14 cellular contexts compared by ENCODE assay signal in genomic region chr4:26931451-26931850, GRCh38.
DNase-seq lines count a peak whose midpoint lies in the region; ATAC-seq and TF ChIP-seq lines count a peak whose summit lies in the region.
"Had no signal": no experiment of that assay in that cellular context is flagged by ENCODE, and none has a peak within 500 bp of the region (broad histone marks: within the 10 kb centered on the region; RNA-seq: fewer than 3 reads in every experiment).

No MANE protein-coding gene starts in this region.

- no peaks in the 10 kb centered on the region for H3K9me3 Mint-ChIP-seq in natural killer cell
- H3K9me3 Mint-ChIP-seq in natural killer cell treated with Interleukin-12 subunit alpha and Interleukin-12 subunit beta and Interleukin-15 and Interleukin-18, amount 100 ng/mL, for 72 hours, result no peaks in the 10 kb centered on the region
- H3K9me3 Mint-ChIP-seq: CD4-positive, CD25-positive, alpha-beta regulatory T cell had no signal

- DNase-seq in NCI-H2029 (lab: John Stamatoyannopoulos, UW), result peak; percentile 26
- no peak for DNase-seq in NCI-H2029 treated with DMSO at 0.1 percent for 48 hours (lab: John Stamatoyannopoulos, UW)
- no peak for DNase-seq in natural killer cell
- no peak for DNase-seq in natural killer cell treated with Interleukin-12 subunit alpha and Interleukin-12 subunit beta and Interleukin-15 and Interleukin-18, amount 100 ng/mL, for 72 hours (ENCODE audit: low spot score)
- no peak for DNase-seq in left lung
- DNase-seq in upper lobe of right lung, result no peak
- no peak for DNase-seq in GM03348 (ENCODE audit: low spot score)
- DNase-seq in right lobe of liver, result no peak
- DNase-seq: BE2C; CD4-positive, CD25-positive, alpha-beta regulatory T cell; KBM-7; NCI-H2171; T-helper 17 cell had no signal

- H3K9me3 ChIP-seq in left lung, result no peaks in the 10 kb centered on the region
- H3K9me3 ChIP-seq in upper lobe of right lung, result no peaks in the 10 kb centered on the region
- H3K9me3 ChIP-seq in right lobe of liver, result no peaks in the 10 kb centered on the region
- H3K9me3 ChIP-seq: BE2C had no signal

- no peak for TF ChIP-seq CTCF in natural killer cell (IDR thresholded peaks at IDR 0.05)
- no peak for TF ChIP-seq CTCF in left lung (IDR thresholded peaks at IDR 0.05)
- TF ChIP-seq CTCF in upper lobe of right lung (IDR thresholded peaks at IDR 0.05), result no peak
- TF ChIP-seq CTCF in right lobe of liver (IDR thresholded peaks at IDR 0.05), result no peak

- H3K36me3 Mint-ChIP-seq in natural killer cell, result no peaks in the 10 kb centered on the region
- H3K36me3 Mint-ChIP-seq in natural killer cell treated with Interleukin-12 subunit alpha and Interleukin-12 subunit beta and Interleukin-15 and Interleukin-18, amount 100 ng/mL, for 72 hours, result peaks cover 6% of the 10 kb centered on the region

- H3K4me1 ChIP-seq in left lung, result peaks cover 0 to 3% of the 10 kb centered on the region in 2 donors
- peaks cover 9% of the 10 kb centered on the region for H3K4me1 ChIP-seq in upper lobe of right lung
- H3K4me1 ChIP-seq in right lobe of liver, result peaks cover 0 to under 1% (median 0%) of the 10 kb centered on the region in 4 donors
- H3K4me1 ChIP-seq: BE2C had no signal

- 100% methylated on average over 1 of the region's 1 CpG for WGBS in right lobe of liver (ENCODE audit: insufficient coverage, low coverage, low lambda C conversion rate, missing lambda C conversion rate)

- H3K27me3 Mint-ChIP-seq in natural killer cell (ENCODE audit: low read depth in 2 of 2), result no peaks in the 10 kb centered on the region
- H3K27me3 Mint-ChIP-seq in natural killer cell treated with Interleukin-12 subunit alpha and Interleukin-12 subunit beta and Interleukin-15 and Interleukin-18, amount 100 ng/mL, for 72 hours, result no peaks in the 10 kb centered on the region
- H3K27me3 Mint-ChIP-seq: CD4-positive, CD25-positive, alpha-beta regulatory T cell; T-helper 17 cell had no signal

- no peak for TF ChIP-seq POLR2A in right lobe of liver (IDR thresholded peaks at IDR 0.05)

- H3K27ac ChIP-seq in left lung, result no peak overlapping the region
- no peak overlapping the region for H3K27ac ChIP-seq in upper lobe of right lung
- H3K27ac ChIP-seq in right lobe of liver, result no peak overlapping the region

- ATAC-seq in natural killer cell (no peak), left lung (peak; percentile 97), upper lobe of right lung (peak; percentile 87), right lobe of liver (no peak)
- ATAC-seq in natural killer cell treated with Interleukin-12 subunit alpha and Interleukin-12 subunit beta and Interleukin-15 and Interleukin-18, amount 100 ng/mL, for 72 hours, result no peak
- ATAC-seq: HepG2 had no signal

- no peak overlapping the region for H3K4me3 Mint-ChIP-seq in natural killer cell
- H3K4me3 Mint-ChIP-seq in natural killer cell treated with Interleukin-12 subunit alpha and Interleukin-12 subunit beta and Interleukin-15 and Interleukin-18, amount 100 ng/mL, for 72 hours, result no peak overlapping the region
- H3K4me3 Mint-ChIP-seq: CD4-positive, CD25-positive, alpha-beta regulatory T cell; T-helper 17 cell had no signal

- H3K4me3 ChIP-seq in left lung, result no peak overlapping the region
- no peak overlapping the region for H3K4me3 ChIP-seq in upper lobe of right lung
- no peak overlapping the region for H3K4me3 ChIP-seq in right lobe of liver

- no peaks in the 10 kb centered on the region for H3K36me3 ChIP-seq in left lung
- no peaks in the 10 kb centered on the region for H3K36me3 ChIP-seq in upper lobe of right lung
- H3K36me3 ChIP-seq in right lobe of liver, result no peaks in the 10 kb centered on the region
- H3K36me3 ChIP-seq: BE2C had no signal

- no peaks in the 10 kb centered on the region for H3K27me3 ChIP-seq in left lung
- H3K27me3 ChIP-seq in upper lobe of right lung, result no peaks in the 10 kb centered on the region
- no peaks in the 10 kb centered on the region for H3K27me3 ChIP-seq in right lobe of liver
- H3K27me3 ChIP-seq: BE2C had no signal

- peaks cover 42 to 43% of the 10 kb centered on the region in 2 donors for H3K4me1 Mint-ChIP-seq in natural killer cell
- peaks cover 27 to 37% of the 10 kb centered on the region in 2 donors for H3K4me1 Mint-ChIP-seq in natural killer cell treated with Interleukin-12 subunit alpha and Interleukin-12 subunit beta and Interleukin-15 and Interleukin-18, amount 100 ng/mL, for 72 hours (ENCODE audit: low read depth in 2 of 2)

- peak overlapping the region; percentile 33 to 37 for H3K27ac Mint-ChIP-seq in natural killer cell
- peak overlapping the region in 1 of 2 donors; percentile 36 for H3K27ac Mint-ChIP-seq in natural killer cell treated with Interleukin-12 subunit alpha and Interleukin-12 subunit beta and Interleukin-15 and Interleukin-18, amount 100 ng/mL, for 72 hours

- intact Hi-C loops in natural killer cell (cut with micrococcal nuclease) (no loop called here), left lung (cut with DNase I) (no loop called here), upper lobe of right lung (cut with DNase I) (no loop called here), right lobe of liver (cut with DNase I) (no loop called here)

Comparison
In these comparisons a context has a peak if more than half of its experiments do, and no peak if none do; other contexts are left out.
1. ATAC-seq: peak in left lung (single experiment) and upper lobe of right lung (single experiment); none in natural killer cell (0 of 3), natural killer cell treated with Interleukin-12 subunit alpha and Interleukin-12 subunit beta and Interleukin-15 and Interleukin-18, amount 100 ng/mL, for 72 hours (0 of 2) and right lobe of liver (0 of 4).